21 cellular contexts compared by ENCODE assay signal in the genomic region with DNA sequence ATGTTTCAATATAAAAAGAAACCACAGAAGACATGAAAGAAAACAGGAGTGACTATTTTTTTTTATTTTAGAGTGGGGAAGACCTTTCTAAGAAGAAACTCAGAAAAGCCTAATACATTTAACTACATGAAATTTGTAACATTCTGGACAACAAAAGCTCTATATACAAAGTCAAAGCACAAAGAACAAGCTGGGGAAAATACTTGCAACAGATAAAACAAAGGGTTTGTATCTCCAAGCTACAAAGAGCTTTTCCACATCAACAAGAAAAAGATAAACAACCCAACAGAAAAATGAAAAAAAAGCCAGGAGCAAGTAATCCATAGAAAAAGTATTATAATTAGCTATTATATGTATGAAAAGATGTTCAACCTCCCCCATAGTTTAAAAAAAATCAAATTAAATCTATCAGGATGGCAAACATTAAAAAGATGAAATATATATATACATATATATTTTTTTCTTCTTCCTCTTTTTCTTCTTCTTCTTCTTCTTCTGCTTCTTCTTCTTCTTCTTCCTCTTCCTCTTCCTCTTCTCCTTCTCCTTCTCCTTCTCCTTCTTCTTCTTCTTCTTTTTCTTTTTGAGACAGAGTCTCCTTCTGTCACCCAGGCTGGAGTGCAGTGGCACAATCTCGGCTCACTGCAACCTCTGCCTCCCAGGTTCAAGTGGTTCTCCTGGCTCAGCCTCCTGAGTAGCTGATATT. TPM values are rescaled to one million over a fixed set of nuclear protein-coding genes. Genes with fewer than 3 reads are reported as not detected.
"Had no signal": no experiment of that assay in that cellular context is flagged by ENCODE, and none has a peak within 500 bp of the region (broad histone marks: within the 10 kb centered on the region; RNA-seq: fewer than 3 reads in every experiment).

No MANE protein-coding gene starts in this region.

- ATAC-seq: heart left ventricle, left lung, WTC11 had no signal

- H3K27ac Mint-ChIP-seq: activated CD4-positive, alpha-beta T cell treated with anti-CD3 and anti-CD28 coated beads, Interleukin-2, amount 10 ng/mL, durations not matched to agents 24 days and 14 days; activated naive CD8-positive, alpha-beta T cell; memory B cell; nephron; T-helper 1 cell treated with Interleukin-12 subunit alpha and Interleukin-12 subunit beta and Interleukin-4 antibody, amounts not matched to agents 30 μg/mL and 1 μg/mL, for 36 hours; WTC11 had no signal

- DNase-seq: activated CD4-positive, alpha-beta T cell treated with anti-CD3 and anti-CD28 coated beads, Interleukin-2, amount 10 ng/mL, durations not matched to agents 24 days and 14 days; activated gamma-delta T cell; activated T-cell treated with anti-CD3 and anti-CD28 coated beads, Interleukin-2, amount 50 U/mL, for 1 hour; amygdala; brain microvascular endothelial cell; heart left ventricle; left lung; sigmoid colon; stimulated activated CD4-positive, alpha-beta T cell treated with anti-CD3 and anti-CD28 coated beads, Interleukin-2, amount 100 ng/mL, for 24 hours; stimulated activated naive CD4-positive, alpha-beta T cell had no signal

- H3K27me3 Mint-ChIP-seq: activated naive CD8-positive, alpha-beta T cell had no signal

- H3K4me3 ChIP-seq: esophagus muscularis mucosa, heart left ventricle, left lung, sigmoid colon, thoracic aorta had no signal

- H3K4me1 Mint-ChIP-seq: WTC11 had no signal

- H3K27ac ChIP-seq: brain microvascular endothelial cell, esophagus muscularis mucosa, heart left ventricle, sigmoid colon, thoracic aorta had no signal

- H3K4me3 Mint-ChIP-seq: activated CD4-positive, alpha-beta T cell treated with anti-CD3 and anti-CD28 coated beads, Interleukin-2, amount 10 ng/mL, durations not matched to agents 24 days and 14 days; activated naive CD8-positive, alpha-beta T cell; memory B cell; nephron; T-helper 1 cell treated with Interleukin-12 subunit alpha and Interleukin-12 subunit beta and Interleukin-4 antibody, amounts not matched to agents 30 μg/mL and 1 μg/mL, for 36 hours; WTC11 had no signal

- H3K9me3 ChIP-seq: thoracic aorta had no signal

- H3K36me3 ChIP-seq: brain microvascular endothelial cell, esophagus muscularis mucosa, heart left ventricle, left lung, sigmoid colon, thoracic aorta had no signal

- H3K9me3 Mint-ChIP-seq: memory B cell had no signal

- H3K27me3 ChIP-seq: brain microvascular endothelial cell, esophagus muscularis mucosa, heart left ventricle, left lung, sigmoid colon had no signal

RNA-seq across cellular contexts. Expression of a gene that starts 49.1 kb away (rescaled TPM):
- total RNA-seq: activated CD4-positive, alpha-beta T cell treated with anti-CD3 and anti-CD28 coated beads, Interleukin-2, amount 10 ng/mL, durations not matched to agents 24 days and 14 days; cerebellum; dermis microvascular lymphatic vessel endothelial cell; fibroblast of villous mesenchyme; left lung; omental fat pad had no signal
